Comparison of ENCODE assay signal across 8 cellular contexts in the genomic region with DNA sequence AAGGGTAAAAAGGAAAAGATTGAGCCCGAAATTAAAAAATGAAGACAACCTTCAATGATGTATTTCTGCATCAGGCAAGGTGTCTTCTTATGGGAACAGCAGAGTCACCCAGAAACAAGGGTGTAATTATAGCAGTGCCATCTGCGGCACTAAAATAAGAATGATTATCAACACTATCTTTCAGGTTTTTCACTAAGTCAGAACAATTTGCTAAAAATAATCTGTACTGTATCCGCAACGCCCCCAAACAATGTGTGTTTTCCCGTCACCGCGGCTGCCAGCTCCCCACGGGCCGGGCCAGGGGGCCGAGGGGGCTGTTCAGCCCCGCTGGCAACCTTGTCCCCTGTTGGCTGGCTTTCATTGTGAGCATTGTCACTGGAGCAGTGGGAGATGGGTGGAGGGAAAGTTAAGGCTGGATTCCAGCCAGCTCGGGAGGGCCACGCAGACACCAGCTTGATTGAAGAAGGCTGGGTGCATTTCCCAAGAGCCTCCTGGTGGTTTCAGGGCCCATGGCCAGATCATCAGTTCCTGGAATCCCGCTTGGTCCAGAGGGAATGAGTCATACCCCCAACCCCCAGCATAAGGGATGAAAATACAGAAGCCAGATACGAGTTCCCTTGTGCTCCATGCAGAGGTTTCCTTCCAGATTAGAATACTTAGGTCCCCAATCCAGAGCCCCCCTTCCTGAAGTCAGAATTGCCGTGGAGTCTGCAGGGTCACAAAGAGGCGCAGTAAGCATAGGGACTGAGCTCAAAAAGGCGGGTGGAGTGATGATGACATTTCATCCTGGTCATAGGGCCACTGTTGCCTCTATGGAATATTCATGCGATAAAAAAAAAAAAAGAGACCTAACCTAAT.
DNase-seq lines count a peak whose midpoint lies in the region; ATAC-seq and TF ChIP-seq lines count a peak whose summit lies in the region.

No MANE protein-coding gene starts in this region.

- H3K4me3 Mint-ChIP-seq in HFFc6: peak overlapping the region; percentile 25; the same call in 1 of the 2 replicates
- H3K4me3 Mint-ChIP-seq in naive thymus-derived CD4-positive, alpha-beta T cell: no peak overlapping the region

- in situ Hi-C loops in transverse colon (cut with MboI; ENCODE audit: low pct_ligation_motif_present in 1 of 4, low pct_unique_long_range_greater_than_20kb in 1 of 4, low sequenced_read_pairs in 3 of 4): no loop called here

- no peaks in the 10 kb centered on the region for H3K36me3 ChIP-seq in liver (ENCODE audit: control insufficient read depth in 4 of 4, insufficient read depth in 3 of 4, low read depth in 1 of 4, low read length in 3 of 4)
- no peaks in the 10 kb centered on the region for H3K36me3 ChIP-seq in transverse colon
- H3K36me3 ChIP-seq in naive thymus-derived CD4-positive, alpha-beta T cell (ENCODE audit: control insufficient read depth in 2 of 3, insufficient read depth in 3 of 3, low read length in 3 of 3): no peaks in the 10 kb centered on the region

- peak overlapping the region; percentile 10 to 17 for H3K27ac ChIP-seq in liver (ENCODE audit: low read depth in 1 of 2, low read length in 2 of 2)
- peak overlapping the region; percentile 72 to 90 (median 83) for H3K27ac ChIP-seq in transverse colon
- H3K27ac ChIP-seq in naive thymus-derived CD4-positive, alpha-beta T cell (ENCODE audit: low read depth, low read length): no peak overlapping the region

- peak; percentile 57 for TF ChIP-seq EP300 in transverse colon (IDR thresholded peaks at IDR 0.05; ENCODE audit: low read depth)

- TF ChIP-seq RAD21 in liver (IDR thresholded peaks at IDR 0.05): peak; percentile 10 to 34

- POLR2A ChIA-PET in naive thymus-derived CD4-positive, alpha-beta T cell (lab: Charles Lee): interaction anchor here (0.9 to 9.0 kb wide), 5 partner anchors 10 to 198 kb away, joined by 3 to 59 read pairs (median 3); no protein-coding TSS in a partner anchor

- no peak overlapping the region for H3K9ac ChIP-seq in liver (ENCODE audit: low read depth in 1 of 2, low read length in 2 of 2)

- H3K4me1 Mint-ChIP-seq in HFFc6 (ENCODE audit: low read depth): peaks cover 15% of the 10 kb centered on the region
- H3K4me1 Mint-ChIP-seq in naive thymus-derived CD4-positive, alpha-beta T cell: peaks cover 25 to 40% (median 29%) of the 10 kb centered on the region in 7 donors

- no peak for ATAC-seq in naive thymus-derived CD4-positive, alpha-beta T cell

- 68% methylated on average over 19 of the region's 19 CpGs for WGBS in liver
- WGBS in transverse colon (ENCODE audit: low coverage in 1 of 2), 2 donors: 46 to 57% methylated on average over 3 to 19 of the region's 19 CpGs

- DNase-seq in COR-L47 (lab: John Stamatoyannopoulos, UW): peak; percentile 98
- peak; percentile 77 for DNase-seq in HFFc6
- DNase-seq in NCI-H2227 treated with DMSO at 0.1 percent for 48 hours (lab: John Stamatoyannopoulos, UW): peak; percentile 94
- peak; percentile 79 for DNase-seq in cerebellum (ENCODE audit: low spot score)
- DNase-seq in transverse colon: peak; percentile 71
- no peak for DNase-seq in stimulated activated CD4-positive, alpha-beta T cell treated with anti-CD3 and anti-CD28 coated beads, Interleukin-1b, Interleukin-23, amount 100 ng/mL, for 48 hours
- DNase-seq in naive thymus-derived CD4-positive, alpha-beta T cell: no peak

- H3K9me3 Mint-ChIP-seq in HFFc6: no peaks in the 10 kb centered on the region
- peaks cover 0 to 9% (median 0%) of the 10 kb centered on the region in 11 donors for H3K9me3 Mint-ChIP-seq in naive thymus-derived CD4-positive, alpha-beta T cell

- H3K27me3 ChIP-seq in liver (ENCODE audit: control insufficient read depth in 4 of 4, insufficient read depth in 4 of 4, low read length in 3 of 4): no peaks in the 10 kb centered on the region
- no peaks in the 10 kb centered on the region for H3K27me3 ChIP-seq in transverse colon
- H3K27me3 ChIP-seq in naive thymus-derived CD4-positive, alpha-beta T cell (ENCODE audit: control insufficient read depth in 2 of 2, insufficient read depth in 2 of 2, low read length in 2 of 2): no peaks in the 10 kb centered on the region

- no peaks in the 10 kb centered on the region for H3K36me3 Mint-ChIP-seq in HFFc6 (ENCODE audit: low read depth)
- H3K36me3 Mint-ChIP-seq in naive thymus-derived CD4-positive, alpha-beta T cell: peaks cover 0 to 6% (median 0%) of the 10 kb centered on the region in 5 donors

- intact Hi-C loops in transverse colon (cut with DNase I; ENCODE audit: low total_unique reads): no loop called here
- intact Hi-C loops in naive thymus-derived CD4-positive, alpha-beta T cell (cut with micrococcal nuclease): no loop called here

- no peak overlapping the region for H3K4me3 ChIP-seq in liver (ENCODE audit: low read depth in 1 of 3, low read length in 3 of 3)
- no peak overlapping the region for H3K4me3 ChIP-seq in transverse colon
- H3K4me3 ChIP-seq in naive thymus-derived CD4-positive, alpha-beta T cell (ENCODE audit: low read length): no peak overlapping the region

- CTCF ChIA-PET in naive thymus-derived CD4-positive, alpha-beta T cell (lab: Charles Lee): interaction anchor here (1.1 kb wide), 1 partner anchor 27 kb away, joined by 3 read pairs; no protein-coding TSS in a partner anchor

- no peaks in the 10 kb centered on the region for H3K9me3 ChIP-seq in liver (ENCODE audit: control insufficient read depth in 4 of 4, low read length in 3 of 4)
- no peaks in the 10 kb centered on the region for H3K9me3 ChIP-seq in transverse colon
- H3K9me3 ChIP-seq in naive thymus-derived CD4-positive, alpha-beta T cell (ENCODE audit: control insufficient read depth in 2 of 3, low read length in 3 of 3): no peaks in the 10 kb centered on the region

- peak; percentile 44; the same call in 1 of the 2 replicates for TF ChIP-seq CTCF in HFFc6 (IDR thresholded peaks at IDR 0.05)
- TF ChIP-seq CTCF in liver (IDR thresholded peaks at IDR 0.05; ENCODE audit: low read depth, low read length, missing input control): peak; percentile 16
- peak in 1 of 5 experiments; percentile 9 for TF ChIP-seq CTCF in transverse colon (IDR thresholded peaks at IDR 0.05)

- no peak for TF ChIP-seq POLR2A in transverse colon (IDR thresholded peaks at IDR 0.05)

- peaks cover 0 to 3% (median 0%) of the 10 kb centered on the region in 4 donors for H3K4me1 ChIP-seq in liver (ENCODE audit: control insufficient read depth in 4 of 4, insufficient read depth in 4 of 4, low read length in 3 of 4)
- H3K4me1 ChIP-seq in transverse colon: peaks cover 7 to 22% (median 10%) of the 10 kb centered on the region in 4 donors
- H3K4me1 ChIP-seq in naive thymus-derived CD4-positive, alpha-beta T cell (ENCODE audit: control insufficient read depth in 2 of 2, insufficient read depth in 2 of 2, low read length in 2 of 2): peaks cover 3 to 19% of the 10 kb centered on the region in 2 donors

- peaks cover 21% of the 10 kb centered on the region for H3K27me3 Mint-ChIP-seq in HFFc6 (ENCODE audit: insufficient read depth)
- peaks cover 0 to 14% (median 0%) of the 10 kb centered on the region in 5 donors for H3K27me3 Mint-ChIP-seq in naive thymus-derived CD4-positive, alpha-beta T cell

- H3K27ac Mint-ChIP-seq in HFFc6: no peak overlapping the region
- peak overlapping the region in 1 of 9 donors; percentile 23 for H3K27ac Mint-ChIP-seq in naive thymus-derived CD4-positive, alpha-beta T cell

TF ChIP-seq in liver, 16 proteins besides CTCF, POLR2A, EP300 and RAD21:
- TF ChIP-seq, protein P1, sequence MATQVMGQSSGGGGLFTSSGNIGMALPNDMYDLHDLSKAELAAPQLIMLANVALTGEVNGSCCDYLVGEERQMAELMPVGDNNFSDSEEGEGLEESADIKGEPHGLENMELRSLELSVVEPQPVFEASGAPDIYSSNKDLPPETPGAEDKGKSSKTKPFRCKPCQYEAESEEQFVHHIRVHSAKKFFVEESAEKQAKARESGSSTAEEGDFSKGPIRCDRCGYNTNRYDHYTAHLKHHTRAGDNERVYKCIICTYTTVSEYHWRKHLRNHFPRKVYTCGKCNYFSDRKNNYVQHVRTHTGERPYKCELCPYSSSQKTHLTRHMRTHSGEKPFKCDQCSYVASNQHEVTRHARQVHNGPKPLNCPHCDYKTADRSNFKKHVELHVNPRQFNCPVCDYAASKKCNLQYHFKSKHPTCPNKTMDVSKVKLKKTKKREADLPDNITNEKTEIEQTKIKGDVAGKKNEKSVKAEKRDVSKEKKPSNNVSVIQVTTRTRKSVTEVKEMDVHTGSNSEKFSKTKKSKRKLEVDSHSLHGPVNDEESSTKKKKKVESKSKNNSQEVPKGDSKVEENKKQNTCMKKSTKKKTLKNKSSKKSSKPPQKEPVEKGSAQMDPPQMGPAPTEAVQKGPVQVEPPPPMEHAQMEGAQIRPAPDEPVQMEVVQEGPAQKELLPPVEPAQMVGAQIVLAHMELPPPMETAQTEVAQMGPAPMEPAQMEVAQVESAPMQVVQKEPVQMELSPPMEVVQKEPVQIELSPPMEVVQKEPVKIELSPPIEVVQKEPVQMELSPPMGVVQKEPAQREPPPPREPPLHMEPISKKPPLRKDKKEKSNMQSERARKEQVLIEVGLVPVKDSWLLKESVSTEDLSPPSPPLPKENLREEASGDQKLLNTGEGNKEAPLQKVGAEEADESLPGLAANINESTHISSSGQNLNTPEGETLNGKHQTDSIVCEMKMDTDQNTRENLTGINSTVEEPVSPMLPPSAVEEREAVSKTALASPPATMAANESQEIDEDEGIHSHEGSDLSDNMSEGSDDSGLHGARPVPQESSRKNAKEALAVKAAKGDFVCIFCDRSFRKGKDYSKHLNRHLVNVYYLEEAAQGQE (IDR thresholded peaks at IDR 0.05): peak; percentile 12
- TF ChIP-seq JUND (IDR thresholded peaks at IDR 0.05): peak; percentile 96
- TF ChIP-seq GABPA (IDR thresholded peaks at IDR 0.05 in 1 of 2, conservative IDR thresholded peaks at IDR 0.05 in 1 of 2): no peak
- TF ChIP-seq HNF4A (conservative IDR thresholded peaks at IDR 0.05): no peak
TF ChIP-seq in liver: peak in this region for 2.

Comparison
In these comparisons a context has a peak if more than half of its experiments do, and no peak if none do; other contexts are left out.
1. DNase-seq: peak in COR-L47 (single experiment), HFFc6 (single experiment), NCI-H2227 treated with DMSO at 0.1 percent for 48 hours (single experiment), cerebellum (single experiment) and transverse colon (single experiment); none in stimulated activated CD4-positive, alpha-beta T cell treated with anti-CD3 and anti-CD28 coated beads, Interleukin-1b, Interleukin-23, amount 100 ng/mL, for 48 hours (single experiment) and naive thymus-derived CD4-positive, alpha-beta T cell (0 of 9).